In the genomic region with DNA sequence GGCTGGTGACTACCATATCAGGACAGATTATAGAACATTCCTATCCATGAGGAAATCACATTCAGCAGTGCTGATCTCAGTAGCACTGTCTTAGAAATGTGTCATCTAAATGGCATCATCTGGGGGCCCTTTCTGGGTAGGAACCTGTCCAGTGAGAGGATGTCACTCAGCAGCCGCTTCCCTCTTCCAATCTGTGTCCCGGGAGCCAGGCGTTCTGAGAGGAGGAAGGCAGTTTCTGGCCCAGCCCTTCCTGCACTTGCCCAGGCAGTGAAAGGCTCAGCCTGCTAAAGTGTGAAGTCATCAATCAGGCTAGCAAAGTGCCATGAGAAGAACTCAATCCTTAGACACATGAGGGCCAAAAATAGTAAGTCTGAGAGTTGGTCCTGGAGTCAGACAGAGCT, we compare ENCODE assay signal across 13 cellular contexts. TPM values are rescaled to one million over a fixed set of nuclear protein-coding genes. Genes with fewer than 3 reads are reported as not detected.
DNase-seq lines count a peak whose midpoint lies in the region; ATAC-seq and TF ChIP-seq lines count a peak whose summit lies in the region.
"Had no signal": no experiment of that assay in that cellular context is flagged by ENCODE, and none has a peak within 500 bp of the region (broad histone marks: within the 10 kb centered on the region; RNA-seq: fewer than 3 reads in every experiment).

No MANE protein-coding gene starts in this region.

- H2BK120ac ChIP-seq in mesendoderm (ENCODE audit: low read depth, low read length) = no peak overlapping the region

- no peaks in the 10 kb centered on the region for H3K79me2 ChIP-seq in fibroblast of lung (ENCODE audit: control insufficient read depth, insufficient read depth, low read length)
- no peaks in the 10 kb centered on the region for H3K79me2 ChIP-seq in mesendoderm (ENCODE audit: control insufficient read depth, insufficient read depth, low read length)

- H3K9ac ChIP-seq in fibroblast of lung (ENCODE audit: insufficient read depth, low read length) (no peak overlapping the region), mesendoderm (ENCODE audit: low read length) (no peak overlapping the region)

- no peak for ATAC-seq in GM19324 (IDR thresholded peaks at IDR 0.05; ENCODE audit: low FRiP score, unreplicated experiment)

- H3K4me1 ChIP-seq in Caco-2 (peaks cover 49% of the 10 kb centered on the region), fibroblast of lung (ENCODE audit: control insufficient read depth, extremely low read depth, insufficient read depth, low read length) (peaks cover 3% of the 10 kb centered on the region), mesendoderm (ENCODE audit: control insufficient read depth, low read depth, low read length) (no peaks in the 10 kb centered on the region)
- H3K4me1 ChIP-seq: vagina had no signal

- H3K79me1 ChIP-seq in mesendoderm (ENCODE audit: low read length) = no peaks in the 10 kb centered on the region

- peak; percentile 70 to 76 for DNase-seq in Caco-2
- DNase-seq in RPMI7951 (ENCODE audit: low read depth) = peak; percentile 20
- DNase-seq in fibroblast of lung (ENCODE audit: low read depth in 2 of 2) = peak; percentile 68 to 83
- DNase-seq in mesendoderm = peak; percentile 54
- DNase-seq in Calu3 = no peak
- no peak for DNase-seq in HUDEP-2 (lab: John Stamatoyannopoulos, UW; ENCODE audit: unreplicated experiment in 76 of 76)
- DNase-seq in epidermal melanocyte (ENCODE audit: insufficient read length, low spot score) = no peak
- DNase-seq: activated CD4-positive, CD25-positive, alpha-beta regulatory T cell; CD4-positive, alpha-beta T cell; naive B cell; SIG-M5 had no signal

- peaks cover 62% of the 10 kb centered on the region for H3K36me3 Mint-ChIP-seq in Caco-2 (ENCODE audit: insufficient read depth, unreplicated experiment)
- peaks cover 9% of the 10 kb centered on the region for H3K36me3 Mint-ChIP-seq in Calu3 (ENCODE audit: insufficient read depth, unreplicated experiment)

- H3K4me1 Mint-ChIP-seq in Caco-2 (ENCODE audit: low read depth, unreplicated experiment) = peaks cover 42% of the 10 kb centered on the region
- no peaks in the 10 kb centered on the region for H3K4me1 Mint-ChIP-seq in Calu3 (ENCODE audit: low read depth, unreplicated experiment)

- BruUV-seq in Caco-2 (replicated peaks; lab: Mats Ljungman, UMichigan) (no TSS peak), Calu3 (replicated peaks; lab: Mats Ljungman, UMichigan) (no TSS peak)

- H3K27me3 Mint-ChIP-seq in Caco-2 (ENCODE audit: insufficient read depth, unreplicated experiment) (no peaks in the 10 kb centered on the region), Calu3 (ENCODE audit: unreplicated experiment) (no peaks in the 10 kb centered on the region)
- H3K27me3 Mint-ChIP-seq: CD4-positive, alpha-beta T cell; naive B cell had no signal

- H3K4me3 ChIP-seq in Caco-2 (ENCODE audit: low read depth, low read length) = no peak overlapping the region
- H3K4me3 ChIP-seq in fibroblast of lung (replicated peaks in 1 of 4; ENCODE audit: control extremely low read depth in 1 of 4, insufficient read depth in 1 of 4, low read depth in 3 of 4, low read length in 4 of 4) = no peak overlapping the region
- H3K4me3 ChIP-seq in mesendoderm (ENCODE audit: low read length) = no peak overlapping the region
- H3K4me3 ChIP-seq: vagina had no signal

- H2AFZ ChIP-seq in fibroblast of lung (ENCODE audit: low read length) = no peak overlapping the region

- H3K27ac ChIP-seq in fibroblast of lung (ENCODE audit: insufficient read depth, low read length) (no peak overlapping the region), mesendoderm (ENCODE audit: low read depth, low read length) (no peak overlapping the region)
- H3K27ac ChIP-seq: vagina had no signal

- H4K8ac ChIP-seq in mesendoderm (ENCODE audit: low read depth, low read length) = no peak overlapping the region

- H3K4me2 ChIP-seq in fibroblast of lung (ENCODE audit: extremely low read depth, insufficient read depth, low read length) = no peak overlapping the region
- no peak overlapping the region for H3K4me2 ChIP-seq in mesendoderm (ENCODE audit: low read length)

- H3K27ac Mint-ChIP-seq in Caco-2 (ENCODE audit: unreplicated experiment) = peak overlapping the region; percentile 89
- no peak overlapping the region for H3K27ac Mint-ChIP-seq in Calu3 (ENCODE audit: unreplicated experiment)
- H3K27ac Mint-ChIP-seq: CD4-positive, alpha-beta T cell had no signal

- H3K18ac ChIP-seq in mesendoderm (ENCODE audit: low read length) = no peak overlapping the region

- WGBS in mesendoderm (ENCODE audit: extremely low coverage, insufficient coverage, low lambda C conversion rate) = no CpG with 5 or more reads among the region's 3 CpGs

- no peaks in the 10 kb centered on the region for H4K20me1 ChIP-seq in fibroblast of lung (ENCODE audit: control insufficient read depth, extremely low read depth, insufficient read depth, low read length)

- H3K9me3 ChIP-seq in Caco-2 = no peaks in the 10 kb centered on the region
- no peaks in the 10 kb centered on the region for H3K9me3 ChIP-seq in fibroblast of lung (ENCODE audit: control insufficient read depth, insufficient read depth, low read depth, low read length)
- H3K9me3 ChIP-seq: vagina had no signal

- H3K4ac ChIP-seq in mesendoderm (ENCODE audit: low read depth, low read length) = no peak overlapping the region

- H3K36me3 ChIP-seq in Caco-2 (ENCODE audit: control insufficient read depth, insufficient read depth, low read length) (peaks cover 10% of the 10 kb centered on the region), fibroblast of lung (ENCODE audit: control insufficient read depth, insufficient read depth, low read length) (peaks cover 5% of the 10 kb centered on the region), mesendoderm (ENCODE audit: control insufficient read depth, insufficient read depth, low read length) (peaks cover 4% of the 10 kb centered on the region)

- no peak overlapping the region for H3K4me3 Mint-ChIP-seq in Caco-2 (ENCODE audit: unreplicated experiment)
- no peak overlapping the region for H3K4me3 Mint-ChIP-seq in Calu3 (ENCODE audit: low read depth, unreplicated experiment)
- H3K4me3 Mint-ChIP-seq: CD4-positive, alpha-beta T cell; naive B cell had no signal

- H3K27me3 ChIP-seq in Caco-2 (replicated peaks; ENCODE audit: control insufficient read depth, insufficient read depth, low read length) (no peaks in the 10 kb centered on the region), fibroblast of lung (ENCODE audit: control insufficient read depth, insufficient read depth, low read length) (no peaks in the 10 kb centered on the region), mesendoderm (ENCODE audit: insufficient read depth, low read length, poor library complexity) (no peaks in the 10 kb centered on the region)
- H3K27me3 ChIP-seq: vagina had no signal

- POLR2A ChIA-PET in Caco-2 (lab: Charles Lee) = interaction anchor here (0.5 to 1.0 kb wide), 3 partner anchors 17 to 67 kb away, joined by 3 to 7 read pairs (median 3); no protein-coding TSS in a partner anchor

- H3K9me3 Mint-ChIP-seq in Caco-2 (ENCODE audit: unreplicated experiment) (no peaks in the 10 kb centered on the region), Calu3 (ENCODE audit: low read depth, unreplicated experiment) (no peaks in the 10 kb centered on the region)
- H3K9me3 Mint-ChIP-seq: CD4-positive, alpha-beta T cell had no signal

- H3K23ac ChIP-seq in mesendoderm (ENCODE audit: low read length) = no peak overlapping the region

- intact Hi-C loops in Caco-2 (cut with micrococcal nuclease; ENCODE audit: unreplicated experiment) (no loop called here), Calu3 (cut with micrococcal nuclease; ENCODE audit: unreplicated experiment) (no loop called here)

- no peak overlapping the region for H2AK5ac ChIP-seq in mesendoderm (ENCODE audit: low read length)

- H3K56ac ChIP-seq in mesendoderm (ENCODE audit: low read length) = no peak overlapping the region

- CTCF ChIA-PET in Caco-2 (lab: Charles Lee) = no interaction called here
- CTCF ChIA-PET in Calu3 (lab: Charles Lee) = interaction anchor here (0.6 kb wide), 1 partner anchor 23 kb away, joined by 5 read pairs; no protein-coding TSS in a partner anchor

- no peak overlapping the region for H2BK5ac ChIP-seq in mesendoderm (ENCODE audit: low read length)

- no peak overlapping the region for H2BK15ac ChIP-seq in mesendoderm (replicated peaks; ENCODE audit: low read depth)

- TF ChIP-seq CTCF in Caco-2 (IDR thresholded peaks at IDR 0.05; ENCODE audit: insufficient read depth in 1 of 2, low read depth in 1 of 2, low read length in 1 of 2, severe bottlenecking in 1 of 2, unreplicated experiment in 1 of 2) (no peak), fibroblast of lung (conservative IDR thresholded peaks at IDR 0.05 in 1 of 2, IDR thresholded peaks at IDR 0.05 in 1 of 2; ENCODE audit: low read depth in 1 of 2, low read length in 2 of 2) (no peak), Calu3 (IDR thresholded peaks at IDR 0.05; ENCODE audit: unreplicated experiment) (no peak)

- H4K5ac ChIP-seq in mesendoderm (ENCODE audit: low read length) = no peak overlapping the region

RNA-seq across cellular contexts. Expression of a gene that starts 25.6 kb away (rescaled TPM):
- total RNA-seq in Caco-2 (2022) = 98.9 and 111 TPM in 2 replicates
- 15.4 and 22.5 TPM in 2 replicates for total RNA-seq in RPMI7951 (2014; rRNA removed; shearing (Covaris generic))
- total RNA-seq in fibroblast of lung = 15.7 and 26.7 TPM in 2 replicates
- polyA plus RNA-seq in fibroblast of lung = 31.5 and 32.3 TPM in 2 replicates
- 34.9 and 37.8 TPM in 2 replicates for polyA plus RNA-seq in fibroblast of lung (2012)
- polyA minus RNA-seq in fibroblast of lung (ENCODE audit: low replicate concordance) = 2.0 and 6.2 TPM in 2 replicates
- polyA plus RNA-seq in mesendoderm (2013, experiment 1 of 2) = 24.8 TPM
- 24.2 TPM for polyA plus RNA-seq in mesendoderm (2013, experiment 2 of 2)
- total RNA-seq in Calu3 (2022) = 66.6 and 78.7 TPM in 2 replicates

RNA-seq across cellular contexts. Expression of a gene that starts 46.3 kb away (rescaled TPM):
- total RNA-seq in Caco-2 (2022) (11.3 and 11.5 TPM in 2 replicates), fibroblast of lung (5.4 and 6.9 TPM in 2 replicates), Calu3 (2022) (10.0 and 11.1 TPM in 2 replicates)
- 19.1 and 22.8 TPM in 2 replicates for total RNA-seq in RPMI7951 (2014; rRNA removed; shearing (Covaris generic))
- 4.3 and 4.4 TPM in 2 replicates for polyA plus RNA-seq in fibroblast of lung
- 3.0 and 3.3 TPM in 2 replicates for polyA plus RNA-seq in fibroblast of lung (2012)
- 1.0 and 1.6 TPM in 2 replicates for polyA minus RNA-seq in fibroblast of lung (ENCODE audit: low replicate concordance)
- polyA plus RNA-seq in mesendoderm (2013, experiment 1 of 2) = 5.1 TPM
- polyA plus RNA-seq in mesendoderm (2013, experiment 2 of 2) = 5.3 TPM

Comparison
In these comparisons a context has a peak if more than half of its experiments do, and no peak if none do; other contexts are left out.
1. DNase-seq: peak in Caco-2 (2 of 2), RPMI7951 (single experiment), fibroblast of lung (2 of 2) and mesendoderm (single experiment); none in Calu3 (single experiment), HUDEP-2 (0 of 76) and epidermal melanocyte (single experiment).